In the genomic region with DNA sequence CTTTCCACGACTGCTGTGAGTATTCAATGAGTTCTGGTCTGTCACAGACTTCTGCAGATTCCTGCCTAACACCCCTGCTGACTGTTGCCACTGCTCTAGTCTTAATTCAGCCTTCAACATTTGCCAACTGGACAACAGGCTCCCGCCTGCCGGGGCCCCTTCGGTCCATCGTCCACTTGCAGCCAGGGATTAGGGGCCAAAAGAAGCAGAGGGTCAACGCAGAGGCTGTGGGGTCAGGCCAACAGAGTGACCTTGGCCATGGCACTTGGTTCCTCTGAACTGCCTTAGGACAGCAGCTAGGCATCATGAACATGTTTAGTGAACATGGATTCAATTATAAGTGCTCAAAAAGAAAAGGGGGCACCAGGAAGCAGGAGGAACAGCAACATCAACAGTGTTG, we compare ENCODE assay signal across 31 cellular contexts. TPM values are rescaled to one million over a fixed set of nuclear protein-coding genes. Genes with fewer than 3 reads are reported as not detected.
"Had no signal": no experiment of that assay in that cellular context is flagged by ENCODE, and none has a peak within 500 bp of the region (broad histone marks: within the 10 kb centered on the region; RNA-seq: fewer than 3 reads in every experiment).

No MANE protein-coding gene starts in this region.

- H3K27ac ChIP-seq: pancreas, psoas muscle, skin epidermis, spleen, stomach, thoracic aorta, thyroid gland, tibial nerve, upper lobe of left lung, vagina had no signal

- H3K4me3 Mint-ChIP-seq: naive thymus-derived CD8-positive, alpha-beta T cell; natural killer cell treated with Interleukin-12 subunit alpha and Interleukin-12 subunit beta and Interleukin-15 and Interleukin-18, amount 100 ng/mL, for 72 hours; nephron progenitor cell; neural crest cell; stimulated activated effector memory CD8-positive, alpha-beta T cell treated with anti-CD3 and anti-CD28 coated beads, Interleukin-12 subunit alpha, Interleukin-12 subunit beta, amount 100 ng/mL, for 72 hours; stimulated activated naive B cell treated with anti-CD40 and anti-IgM and Interleukin-4, amounts not matched to agents 10 μg/mL and 1 μg/mL and 100 μg/mL, for 72 hours; stimulated activated naive CD8-positive, alpha-beta T cell treated with anti-CD3 and anti-CD28 coated beads, Interleukin-15, Interleukin-2, amounts not matched to agents 100 ng/mL and 50 ng/mL, for 24 hours had no signal

- H3K9me3 ChIP-seq: pancreas, psoas muscle, spleen, stomach, thoracic aorta, thyroid gland, tibial nerve, upper lobe of left lung, vagina had no signal

- DNase-seq: naive B cell; nephron progenitor cell; occipital lobe; pancreas; psoas muscle; right cardiac atrium; stimulated activated CD4-positive, alpha-beta T cell treated with anti-CD3 and anti-CD28 coated beads, Interleukin-12 subunit alpha, Interleukin-12 subunit beta, amount 100 ng/mL, for 4 hours; stimulated activated CD4-positive, alpha-beta T cell treated with anti-CD3 and anti-CD28 coated beads, Interleukin-1b, Interleukin-23, amount 100 ng/mL, for 48 hours; stimulated activated CD4-positive, alpha-beta T cell treated with anti-CD3 and anti-CD28 coated beads, Interleukin-4, amount 100 ng/mL, for 1 hour; stimulated activated naive B cell treated with anti-CD40 and anti-IgM and Interleukin-4, amounts not matched to agents 10 μg/mL and 1 μg/mL and 100 μg/mL, for 72 hours; stimulated activated naive CD4-positive, alpha-beta T cell treated with Interleukin-2 at 50 U/mL for 16 hours; stomach; thyroid gland; trophoblast cell; upper lobe of left lung had no signal

- H3K36me3 ChIP-seq: pancreas, spleen, stomach, thoracic aorta, thyroid gland, tibial nerve, upper lobe of left lung, vagina had no signal

- H3K4me3 ChIP-seq: pancreas, psoas muscle, skin epidermis, smooth muscle cell, spleen, stomach, thoracic aorta, thyroid gland, tibial nerve, upper lobe of left lung, vagina had no signal

- ATAC-seq: naive thymus-derived CD8-positive, alpha-beta T cell; natural killer cell treated with Interleukin-12 subunit alpha and Interleukin-12 subunit beta and Interleukin-15 and Interleukin-18, amount 100 ng/mL, for 72 hours; pancreas; psoas muscle; right cardiac atrium; sciatic nerve; stimulated activated effector memory CD8-positive, alpha-beta T cell treated with anti-CD3 and anti-CD28 coated beads, Interleukin-12 subunit alpha, Interleukin-12 subunit beta, amount 100 ng/mL, for 72 hours; stimulated activated naive B cell treated with anti-CD40 and anti-IgM and Interleukin-4, amounts not matched to agents 10 μg/mL and 1 μg/mL and 100 μg/mL, for 72 hours had no signal

- H3K4me2 ChIP-seq: smooth muscle cell had no signal

- H3K4me1 ChIP-seq: pancreas, psoas muscle, spleen, thyroid gland, tibial nerve, upper lobe of left lung, vagina had no signal

- FAIRE-seq: pancreas, urothelium cell line had no signal

- H3K27ac Mint-ChIP-seq: naive B cell; naive thymus-derived CD8-positive, alpha-beta T cell; natural killer cell treated with Interleukin-12 subunit alpha and Interleukin-12 subunit beta and Interleukin-15 and Interleukin-18, amount 100 ng/mL, for 72 hours; progenitor cell of endocrine pancreas; stimulated activated effector memory CD8-positive, alpha-beta T cell treated with anti-CD3 and anti-CD28 coated beads, Interleukin-12 subunit alpha, Interleukin-12 subunit beta, amount 100 ng/mL, for 72 hours; stimulated activated naive B cell treated with anti-CD40 and anti-IgM and Interleukin-4, amounts not matched to agents 10 μg/mL and 1 μg/mL and 100 μg/mL, for 72 hours; stimulated activated naive CD8-positive, alpha-beta T cell treated with anti-CD3 and anti-CD28 coated beads, Interleukin-15, Interleukin-2, amounts not matched to agents 100 ng/mL and 50 ng/mL, for 24 hours had no signal

- H3K4me1 Mint-ChIP-seq: naive B cell; naive thymus-derived CD8-positive, alpha-beta T cell; neural crest cell; stimulated activated effector memory CD8-positive, alpha-beta T cell treated with anti-CD3 and anti-CD28 coated beads, Interleukin-12 subunit alpha, Interleukin-12 subunit beta, amount 100 ng/mL, for 72 hours; stimulated activated naive B cell treated with anti-CD40 and anti-IgM and Interleukin-4, amounts not matched to agents 10 μg/mL and 1 μg/mL and 100 μg/mL, for 72 hours had no signal

- H3K9me3 Mint-ChIP-seq: naive B cell; naive thymus-derived CD8-positive, alpha-beta T cell; natural killer cell treated with Interleukin-12 subunit alpha and Interleukin-12 subunit beta and Interleukin-15 and Interleukin-18, amount 100 ng/mL, for 72 hours; nephron progenitor cell; neural crest cell; stimulated activated effector memory CD8-positive, alpha-beta T cell treated with anti-CD3 and anti-CD28 coated beads, Interleukin-12 subunit alpha, Interleukin-12 subunit beta, amount 100 ng/mL, for 72 hours; stimulated activated naive B cell treated with anti-CD40 and anti-IgM and Interleukin-4, amounts not matched to agents 10 μg/mL and 1 μg/mL and 100 μg/mL, for 72 hours; stimulated activated naive CD8-positive, alpha-beta T cell treated with anti-CD3 and anti-CD28 coated beads, Interleukin-15, Interleukin-2, amounts not matched to agents 100 ng/mL and 50 ng/mL, for 24 hours had no signal

- H3K36me3 Mint-ChIP-seq: naive B cell; naive thymus-derived CD8-positive, alpha-beta T cell; natural killer cell treated with Interleukin-12 subunit alpha and Interleukin-12 subunit beta and Interleukin-15 and Interleukin-18, amount 100 ng/mL, for 72 hours; stimulated activated effector memory CD8-positive, alpha-beta T cell treated with anti-CD3 and anti-CD28 coated beads, Interleukin-12 subunit alpha, Interleukin-12 subunit beta, amount 100 ng/mL, for 72 hours; stimulated activated naive B cell treated with anti-CD40 and anti-IgM and Interleukin-4, amounts not matched to agents 10 μg/mL and 1 μg/mL and 100 μg/mL, for 72 hours had no signal

- H3K27me3 ChIP-seq: pancreas, spleen, stomach, thyroid gland, upper lobe of left lung, vagina had no signal

RNA-seq across cellular contexts. Expression of a gene that starts 28.7 kb away (rescaled TPM):
- total RNA-seq: naive thymus-derived CD8-positive, alpha-beta T cell; natural killer cell treated with Interleukin-12 subunit alpha and Interleukin-12 subunit beta and Interleukin-15 and Interleukin-18, amount 100 ng/mL, for 72 hours; neural crest cell; osteocyte; psoas muscle; right cardiac atrium; sciatic nerve; smooth muscle cell; subcutaneous adipose tissue; thoracic aorta; thyroid gland; vagina had no signal
- polyA plus RNA-seq: naive thymus-derived CD8-positive, alpha-beta T cell; psoas muscle; smooth muscle cell; spleen had no signal

RNA-seq across cellular contexts. Expression of a gene that starts 40.4 kb away (rescaled TPM):
- total RNA-seq: natural killer cell treated with Interleukin-12 subunit alpha and Interleukin-12 subunit beta and Interleukin-15 and Interleukin-18, amount 100 ng/mL, for 72 hours; osteocyte; smooth muscle cell had no signal
- polyA plus RNA-seq: smooth muscle cell had no signal
